9 cellular contexts compared by ENCODE assay signal in genomic region chr3:42589382-42590109, GRCh38. TPM values are rescaled to one million over a fixed set of nuclear protein-coding genes. Genes with fewer than 3 reads are reported as not detected.
DNase-seq lines count a peak whose midpoint lies in the region; ATAC-seq and TF ChIP-seq lines count a peak whose summit lies in the region.
"Had no signal": no experiment of that assay in that cellular context is flagged by ENCODE, and none has a peak within 500 bp of the region (broad histone marks: within the 10 kb centered on the region; RNA-seq: fewer than 3 reads in every experiment).

No MANE protein-coding gene starts in this region.

- peaks cover 7% of the 10 kb centered on the region for H3K79me1 ChIP-seq in trophoblast cell (ENCODE audit: low read length)

- no peak overlapping the region for H4K12ac ChIP-seq in trophoblast cell (ENCODE audit: low read depth, low read length)

- ATAC-seq in GM18505 (IDR thresholded peaks at IDR 0.05; ENCODE audit: unreplicated experiment): no peak

- H3K9me3 ChIP-seq in Caco-2 (no peaks in the 10 kb centered on the region), Loucy (ENCODE audit: insufficient read depth, low read depth, low read length) (no peaks in the 10 kb centered on the region), trophoblast cell (ENCODE audit: insufficient read depth, low read depth, low read length) (no peaks in the 10 kb centered on the region)
- H3K9me3 ChIP-seq: right atrium auricular region had no signal

- CTCF ChIA-PET in Caco-2 (lab: Charles Lee): interaction anchor here (1.7 kb wide), 1 partner anchor 11 kb away, joined by 9 read pairs; the partner anchor contains the start of gene NKTR

- H4K91ac ChIP-seq in trophoblast cell (ENCODE audit: low read depth, low read length): peak overlapping the region; percentile 49

- no peak overlapping the region for H3K23ac ChIP-seq in trophoblast cell (ENCODE audit: low read length)

- H3K4me2 ChIP-seq in Loucy (ENCODE audit: low read depth, low read length, poor library complexity, severe bottlenecking) (peak overlapping the region; percentile 62), trophoblast cell (ENCODE audit: low read length) (peak overlapping the region; percentile 38)

- H3K9me2 ChIP-seq in Loucy (replicated peaks; ENCODE audit: low read depth, low read length): no peaks in the 10 kb centered on the region

- no peak for TF ChIP-seq POLR2A in GM18505 (IDR thresholded peaks at IDR 0.05; ENCODE audit: borderline replicate concordance, extremely low read depth, insufficient read depth, insufficient read length)

- H2AFZ ChIP-seq in Loucy (ENCODE audit: low read length): peak overlapping the region; percentile 82; the same call in 1 of the 2 replicates
- no peak overlapping the region for H2AFZ ChIP-seq in trophoblast cell (ENCODE audit: insufficient read depth, low read length, poor library complexity)

- no peak overlapping the region for H2AK5ac ChIP-seq in trophoblast cell (ENCODE audit: low read length)

- no peak overlapping the region for H3K4ac ChIP-seq in trophoblast cell (ENCODE audit: low read depth, low read length)

- no peaks in the 10 kb centered on the region for H3K4me1 Mint-ChIP-seq in Caco-2 (ENCODE audit: low read depth, unreplicated experiment)

- no peaks in the 10 kb centered on the region for H3K36me3 ChIP-seq in Caco-2 (ENCODE audit: control insufficient read depth, insufficient read depth, low read length)
- peaks cover 7% of the 10 kb centered on the region; the same call in 1 of the 2 replicates for H3K36me3 ChIP-seq in Loucy (ENCODE audit: insufficient read depth, low read length)
- H3K36me3 ChIP-seq in trophoblast cell (ENCODE audit: control insufficient read depth in 1 of 2, insufficient read depth in 2 of 2, low read length in 2 of 2): peaks cover 0 to 5% of the 10 kb centered on the region in 2 experiments
- H3K36me3 ChIP-seq: right atrium auricular region had no signal

- POLR2A ChIA-PET in Caco-2 (lab: Charles Lee): interaction anchor here (1.2 kb wide), 1 partner anchor 8 kb away, joined by 24 read pairs; the partner anchor contains the start of gene SEC22C

- H3K4me3 ChIP-seq in Caco-2 (ENCODE audit: low read depth, low read length) (peak overlapping the region; percentile 37), Loucy (ENCODE audit: low read length, poor library complexity, severe bottlenecking) (peak overlapping the region; percentile 90), dorsolateral prefrontal cortex (peak overlapping the region in 51 of 59 donors; percentile 57 to 92 (median 83)), trophoblast cell (ENCODE audit: low read depth, low read length) (no peak overlapping the region)

- peak overlapping the region; percentile 87 for H3K27ac Mint-ChIP-seq in Caco-2 (ENCODE audit: unreplicated experiment)

- no peaks in the 10 kb centered on the region for H3K9me3 Mint-ChIP-seq in Caco-2 (ENCODE audit: unreplicated experiment)

- H3K4me3 Mint-ChIP-seq in Caco-2 (ENCODE audit: unreplicated experiment): peak overlapping the region; percentile 81

- no peak overlapping the region for H3K18ac ChIP-seq in trophoblast cell (ENCODE audit: low read length)

- H3F3A ChIP-seq in Loucy (ENCODE audit: low read depth): peaks cover 5% of the 10 kb centered on the region; the same call in 1 of the 2 replicates

- H2BK12ac ChIP-seq in trophoblast cell (ENCODE audit: low read length): no peak overlapping the region

- peaks cover 21% of the 10 kb centered on the region for H4K20me1 ChIP-seq in Loucy (ENCODE audit: insufficient read depth, low read length, poor library complexity, severe bottlenecking)

- no peak overlapping the region for H2BK5ac ChIP-seq in trophoblast cell (ENCODE audit: low read depth, low read length, poor library complexity)

- H2BK120ac ChIP-seq in trophoblast cell (ENCODE audit: insufficient read depth, low read length, poor library complexity): no peak overlapping the region

- intact Hi-C loops in Caco-2 (cut with micrococcal nuclease; ENCODE audit: unreplicated experiment): loop anchor here (1.0 kb wide), 2 partner anchors 7 to 11 kb away; partner anchors contain the start of gene NKTR
- intact Hi-C loops in dorsolateral prefrontal cortex (cut with DNase I): no loop called here

- H3K27me3 ChIP-seq in Caco-2 (replicated peaks; ENCODE audit: control insufficient read depth, insufficient read depth, low read length) (no peaks in the 10 kb centered on the region), Loucy (ENCODE audit: insufficient read depth, low read length, poor library complexity, severe bottlenecking) (no peaks in the 10 kb centered on the region), dorsolateral prefrontal cortex (no peaks in the 10 kb centered on the region), trophoblast cell (ENCODE audit: insufficient read depth, low read length) (no peaks in the 10 kb centered on the region)
- H3K27me3 ChIP-seq: right atrium auricular region had no signal

- TSS peak; percentile 88 for BruUV-seq in Caco-2 (replicated peaks; lab: Mats Ljungman, UMichigan)

- TF ChIP-seq CTCF in Caco-2 (IDR thresholded peaks at IDR 0.05; ENCODE audit: insufficient read depth in 1 of 2, low read depth in 1 of 2, low read length in 1 of 2, severe bottlenecking in 1 of 2, unreplicated experiment in 1 of 2) (no peak), Loucy (conservative IDR thresholded peaks at IDR 0.05; ENCODE audit: low read length) (no peak), dorsolateral prefrontal cortex (IDR thresholded peaks at IDR 0.05 in 54 of 56, conservative IDR thresholded peaks at IDR 0.05 in 2 of 56; ENCODE audit: low read depth in 1 of 56, partially characterized antibody in 56 of 56) (no peak)

- H3K4me1 ChIP-seq in Caco-2: peaks cover 18% of the 10 kb centered on the region
- H3K4me1 ChIP-seq in Loucy (ENCODE audit: insufficient read depth, low read length, poor library complexity, severe bottlenecking): peaks cover 36% of the 10 kb centered on the region
- H3K4me1 ChIP-seq in trophoblast cell (ENCODE audit: control insufficient read depth in 1 of 2, insufficient read depth in 2 of 2, low read length in 2 of 2): peaks cover 11 to 12% of the 10 kb centered on the region in 2 experiments

- H3K27ac ChIP-seq in dorsolateral prefrontal cortex (peak overlapping the region in 50 of 59 donors; percentile 55 to 95 (median 89)), trophoblast cell (ENCODE audit: low read depth, low read length) (no peak overlapping the region)

- H3K9ac ChIP-seq in Loucy (ENCODE audit: low read depth, low read length, poor library complexity, severe bottlenecking) (peak overlapping the region; percentile 58), trophoblast cell (ENCODE audit: low read length) (no peak overlapping the region)

- peak overlapping the region; percentile 79 for H4K8ac ChIP-seq in trophoblast cell (ENCODE audit: low read depth, low read length)

- no peak overlapping the region for H3K14ac ChIP-seq in trophoblast cell (ENCODE audit: low read length)

- H3K79me2 ChIP-seq in Loucy (ENCODE audit: insufficient read depth, low read length): peaks cover 37% of the 10 kb centered on the region
- H3K79me2 ChIP-seq in trophoblast cell (ENCODE audit: control insufficient read depth, insufficient read depth, low read length, poor library complexity): peaks cover 6% of the 10 kb centered on the region

- DNase-seq in Caco-2 (no peak), dorsolateral prefrontal cortex (no peak), trophoblast cell (peak in 1 of 2 donors; percentile 40), NCI-H2171 treated with DMSO at 0.1 percent for 48 hours (lab: John Stamatoyannopoulos, UW) (no peak), GM19238 (ENCODE audit: insufficient read length, low spot score) (no peak), COLO668 (lab: John Stamatoyannopoulos, UW; ENCODE audit: unreplicated experiment) (no peak)

- no CpG with 5 or more reads among the region's 20 CpGs for WGBS in trophoblast cell (ENCODE audit: extremely low coverage, insufficient coverage, insufficient read length)

- H3K36me3 Mint-ChIP-seq in Caco-2 (ENCODE audit: insufficient read depth, unreplicated experiment): peaks cover 24% of the 10 kb centered on the region

- no peaks in the 10 kb centered on the region for H3K27me3 Mint-ChIP-seq in Caco-2 (ENCODE audit: insufficient read depth, unreplicated experiment)

RNA-seq across cellular contexts. Expression of gene SS18L2, which starts 1.1 kb away (rescaled TPM):
- 37.3 and 38.7 TPM in 2 replicates for total RNA-seq in Caco-2 (2022)
- 10 to 100 TPM; 13.0 to 41.1 (median 28.2) TPM for total RNA-seq in dorsolateral prefrontal cortex
- polyA plus RNA-seq in trophoblast cell (2013): 38.8 and 38.9 TPM in 2 replicates

RNA-seq across cellular contexts. Expression of gene SEC22C, which starts 7.8 kb away (rescaled TPM):
- total RNA-seq in Caco-2 (2022) (33.4 and 36.4 TPM in 2 replicates), dorsolateral prefrontal cortex (10 to 100 TPM; 37.5 to 76.6 (median 57.6) TPM)
- polyA plus RNA-seq in trophoblast cell (2013): 16.7 and 18.1 TPM in 2 replicates

RNA-seq across cellular contexts. Expression of gene NKTR, which starts 10.9 kb away (rescaled TPM):
- total RNA-seq in Caco-2 (2022) (66.6 and 67.9 TPM in 2 replicates), dorsolateral prefrontal cortex (100 to 1,000 TPM in 79 of 120 experiments, 10 to 100 TPM in 41; 64.0 to 154 (median 107) TPM)
- polyA plus RNA-seq in trophoblast cell (2013): 35.3 and 36.7 TPM in 2 replicates
